Comparison of ENCODE assay signal across 12 cellular contexts in genomic region chr5:35046754-35047153, GRCh38. TPM values are rescaled to one million over a fixed set of nuclear protein-coding genes. Genes with fewer than 3 reads are reported as not detected.
DNase-seq lines count a peak whose midpoint lies in the region; ATAC-seq, FAIRE-seq and TF ChIP-seq lines count a peak whose summit lies in the region.
"Had no signal": no experiment of that assay in that cellular context is flagged by ENCODE, and none has a peak within 500 bp of the region (broad histone marks: within the 10 kb centered on the region; RNA-seq: fewer than 3 reads in every experiment).

No MANE protein-coding gene starts in this region.

- POLR2A ChIA-PET in endothelial cell of umbilical vein (lab: Charles Lee): no interaction called here

- no peaks in the 10 kb centered on the region for H3K79me2 ChIP-seq in endothelial cell of umbilical vein (ENCODE audit: control insufficient read depth, insufficient read depth, low read length)

- H3K4me3 ChIP-seq in endothelial cell of umbilical vein (replicated peaks in 1 of 3; ENCODE audit: insufficient read depth in 1 of 3, low read depth in 1 of 3, low read length in 3 of 3): no peak overlapping the region
- H3K4me3 ChIP-seq: testis had no signal

- intact Hi-C loops in endothelial cell of umbilical vein (cut with micrococcal nuclease) (no loop called here), Right ventricle myocardium inferior (cut with DNase I) (no loop called here)

- no peaks in the 10 kb centered on the region for H3K4me1 ChIP-seq in endothelial cell of umbilical vein (ENCODE audit: control insufficient read depth, extremely low read depth, insufficient read depth, low read length)
- H3K4me1 ChIP-seq: testis had no signal

- ATAC-seq in omental fat pad (ENCODE audit: low FRiP score) (peak; percentile 27), Right ventricle myocardium inferior (no peak)
- ATAC-seq: natural killer cell treated with Interleukin-12 subunit alpha and Interleukin-12 subunit beta and Interleukin-15 and Interleukin-18, amount 100 ng/mL, for 72 hours; sciatic nerve had no signal

- TF ChIP-seq CTCF in endothelial cell of umbilical vein (IDR thresholded peaks at IDR 0.05; ENCODE audit: extremely low read depth in 1 of 2, insufficient read depth in 1 of 2, low read depth in 1 of 2, low read length in 2 of 2) (no peak), omental fat pad (IDR thresholded peaks at IDR 0.05) (no peak)

- no TSS peak for BruUV-seq in endothelial cell of umbilical vein (replicated peaks; lab: Mats Ljungman, UMichigan)

- H3K9ac ChIP-seq in endothelial cell of umbilical vein (replicated peaks; ENCODE audit: extremely low read depth, insufficient read depth, low read length): no peak overlapping the region

- no peaks in the 10 kb centered on the region for H4K20me1 ChIP-seq in endothelial cell of umbilical vein (replicated peaks; ENCODE audit: control insufficient read depth, extremely low read depth, insufficient read depth, low read length)

- dilution Hi-C loops in endothelial cell of umbilical vein (cut with MboI; ENCODE audit: extremely low pct_ligation_motif_present, low sequenced_read_pairs): no loop called here

- H2AFZ ChIP-seq in endothelial cell of umbilical vein (ENCODE audit: low read depth, low read length): no peak overlapping the region

- DNase-seq in GM03348 (ENCODE audit: low spot score) (peak; percentile 86), NCI-H226 (peak; percentile 90), endothelial cell of umbilical vein (ENCODE audit: low read depth, low spot score) (no peak), omental fat pad (ENCODE audit: low spot score) (no peak), Right ventricle myocardium inferior (ENCODE audit: missing footprints) (no peak), iPS-NIHi11 (ENCODE audit: low spot score) (no peak), NCI-H345 treated with DMSO at 0.1 percent for 48 hours (lab: John Stamatoyannopoulos, UW; ENCODE audit: unreplicated experiment) (no peak)
- DNase-seq: NCI-H1436, SW 1271, testis had no signal

- no peak overlapping the region for H3K4me2 ChIP-seq in endothelial cell of umbilical vein (ENCODE audit: insufficient read depth, low read length)

- no peaks in the 10 kb centered on the region for H3K9me3 ChIP-seq in endothelial cell of umbilical vein (replicated peaks; ENCODE audit: control insufficient read depth, insufficient read depth, low read length)
- H3K9me3 ChIP-seq: testis had no signal

- no peak overlapping the region for H3K27ac ChIP-seq in endothelial cell of umbilical vein (ENCODE audit: insufficient read depth, low read depth, low read length)
- H3K27ac ChIP-seq: testis had no signal

- CTCF ChIA-PET in endothelial cell of umbilical vein (lab: Charles Lee): interaction anchor here (0.6 kb wide), 1 partner anchor 879 kb away, joined by 3 read pairs; no protein-coding TSS in a partner anchor

- H3K27me3 ChIP-seq in endothelial cell of umbilical vein (ENCODE audit: control insufficient read depth in 2 of 2, insufficient read depth in 2 of 2, low read length in 2 of 2): peaks cover 0 to 2% of the 10 kb centered on the region in 2 experiments
- H3K27me3 ChIP-seq: testis had no signal

- no peaks in the 10 kb centered on the region for H3K36me3 ChIP-seq in endothelial cell of umbilical vein (ENCODE audit: control insufficient read depth in 2 of 2, extremely low read depth in 1 of 2, insufficient read depth in 2 of 2, low read length in 2 of 2)

- no peak for TF ChIP-seq POLR2A in endothelial cell of umbilical vein (IDR thresholded peaks at IDR 0.05; ENCODE audit: low read depth, low read length)

- no peaks in the 10 kb centered on the region for H3K9me1 ChIP-seq in endothelial cell of umbilical vein (replicated peaks; ENCODE audit: control insufficient read depth, extremely low read depth, insufficient read depth, low read length)

- FAIRE-seq in endothelial cell of umbilical vein (lab: Jason Lieb, UNC): no peak

TF ChIP-seq in endothelial cell of umbilical vein, 7 proteins besides CTCF, POLR2A, EP300 and RAD21:
- TF ChIP-seq EZH2 (IDR thresholded peaks at IDR 0.05; ENCODE audit: borderline replicate concordance, low read depth, low read length, severe bottlenecking): no peak
- TF ChIP-seq MYC (IDR thresholded peaks at IDR 0.05; ENCODE audit: low read depth, low read length): no peak
- TF ChIP-seq POLR2AphosphoS5 (IDR thresholded peaks at IDR 0.05; ENCODE audit: insufficient read depth, low read depth, low read length): no peak
- no peak for TF ChIP-seq JUN (IDR thresholded peaks at IDR 0.05; ENCODE audit: borderline replicate concordance, insufficient read depth, insufficient read length, low read depth)
- TF ChIP-seq FOS (IDR thresholded peaks at IDR 0.05; ENCODE audit: borderline replicate concordance, insufficient read depth, low read length): peak; percentile 87

RNA-seq across cellular contexts. Expression of gene AGXT2, which starts 1.0 kb away (rescaled TPM):
- not detected in 2 replicates for total RNA-seq in endothelial cell of umbilical vein
- polyA plus RNA-seq in endothelial cell of umbilical vein: not detected in 2 replicates
- not detected in 2 replicates for polyA plus RNA-seq in endothelial cell of umbilical vein (2011; cell fraction: cytosol; rRNA removed)
- not detected in 2 replicates for polyA plus RNA-seq in endothelial cell of umbilical vein (2011; cell fraction: nucleus; rRNA removed)
- not detected in 2 replicates for polyA plus RNA-seq in endothelial cell of umbilical vein (2012)
- not detected in 2 replicates for polyA minus RNA-seq in endothelial cell of umbilical vein
- polyA minus RNA-seq in endothelial cell of umbilical vein (2011; cell fraction: cytosol; rRNA and poly(A)+ RNA removed): not detected
- not detected in 2 replicates for polyA minus RNA-seq in endothelial cell of umbilical vein (2011; cell fraction: nucleus; rRNA and poly(A)+ RNA removed)
- total RNA-seq in omental fat pad: not detected
- not detected for total RNA-seq in Right ventricle myocardium inferior
- total RNA-seq: natural killer cell treated with Interleukin-12 subunit alpha and Interleukin-12 subunit beta and Interleukin-15 and Interleukin-18, amount 100 ng/mL, for 72 hours; sciatic nerve; testis had no signal

Comparison
In these comparisons a context has a peak if more than half of its experiments do, and no peak if none do; other contexts are left out.
1. DNase-seq: peak in GM03348 (single experiment) and NCI-H226 (single experiment); none in endothelial cell of umbilical vein (single experiment), omental fat pad (single experiment), Right ventricle myocardium inferior (single experiment), iPS-NIHi11 (single experiment) and NCI-H345 treated with DMSO at 0.1 percent for 48 hours (single experiment).